ENCODE assay signal across 11 cellular contexts in the genomic region with DNA sequence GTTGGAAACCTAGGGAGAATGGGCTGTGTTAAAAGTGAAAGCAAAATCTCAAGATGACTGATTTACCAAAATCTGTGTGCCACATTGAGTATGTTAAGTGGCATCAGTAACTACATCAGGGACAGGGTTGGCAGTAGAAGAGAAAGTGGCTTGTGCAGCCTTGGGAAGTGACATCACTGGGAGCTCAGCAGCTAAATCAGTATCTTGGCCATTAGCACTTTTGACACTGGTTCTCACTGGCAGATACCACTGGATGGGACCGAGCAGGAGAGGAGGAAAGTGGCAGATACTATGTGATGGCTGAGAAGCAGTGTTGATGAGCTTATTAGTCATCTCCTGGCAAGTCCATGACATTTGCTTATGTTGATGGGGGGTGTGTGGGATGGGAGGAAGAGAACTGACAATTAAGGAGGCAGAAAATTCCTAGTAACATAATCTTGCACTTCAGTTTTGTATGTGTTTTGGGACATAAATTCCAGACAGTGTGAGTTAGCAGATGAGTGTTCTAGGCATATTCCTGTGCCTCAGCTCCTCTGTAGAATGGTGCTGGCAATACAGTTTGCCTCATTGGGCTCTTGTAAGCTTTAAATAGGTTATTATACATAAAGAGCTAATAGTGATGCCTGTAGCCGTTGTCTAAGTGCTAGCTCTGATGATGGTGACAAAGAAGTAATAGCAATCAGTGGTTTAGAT.
A peak's percentile ranks its signal among the peaks of the same experiment; 100 is the strongest.
DNase-seq lines count a peak whose midpoint lies in the region; ATAC-seq, FAIRE-seq and TF ChIP-seq lines count a peak whose summit lies in the region.
"Had no signal": no experiment of that assay in that cellular context is flagged by ENCODE, and none has a peak within 500 bp of the region (broad histone marks: within the 10 kb centered on the region; RNA-seq: fewer than 3 reads in every experiment).

No MANE protein-coding gene starts in this region.

- H3K9me3 Mint-ChIP-seq in activated naive CD4-positive, alpha-beta T cell treated with anti-CD3 and anti-CD28 coated beads for 36 hours, result no peaks in the 10 kb centered on the region
- peaks cover 2% of the 10 kb centered on the region for H3K9me3 Mint-ChIP-seq in activated naive CD4-positive, alpha-beta T cell treated with anti-CD3 and anti-CD28 coated beads, Interleukin-2, amount 10 ng/mL, durations not matched to agents 7 days and 5 days
- H3K9me3 Mint-ChIP-seq: stimulated activated effector memory CD8-positive, alpha-beta T cell treated with anti-CD3 and anti-CD28 coated beads, Interleukin-12 subunit alpha, Interleukin-12 subunit beta, amount 100 ng/mL, for 72 hours had no signal

- peak; percentile 18 for DNase-seq in activated naive CD4-positive, alpha-beta T cell treated with anti-CD3 and anti-CD28 coated beads for 36 hours
- no peak for DNase-seq in activated naive CD4-positive, alpha-beta T cell treated with anti-CD3 and anti-CD28 coated beads, Interleukin-2, amount 10 ng/mL, durations not matched to agents 7 days and 5 days
- DNase-seq in OCI-LY7 (ENCODE audit: low spot score) (no peak), fibroblast of pulmonary artery (ENCODE audit: low read depth) (peak; percentile 22), tibial nerve (ENCODE audit: low spot score in 2 of 2) (no peak), D721Med (ENCODE audit: insufficient read length, low spot score) (no peak)
- no peak for DNase-seq in activated T-cell treated with anti-CD3 and anti-CD28 coated beads, Interleukin-2, amount 50 U/mL, for 1 hour
- DNase-seq: posterior cingulate gyrus had no signal

- H3K36me3 ChIP-seq in OCI-LY7 (ENCODE audit: insufficient read depth, low read length) (no peaks in the 10 kb centered on the region), tibial nerve (no peaks in the 10 kb centered on the region)
- H3K36me3 ChIP-seq: BLaER1 treated with 17β-estradiol and CSF1 and Interleukin-3, amounts not matched to agents 10 nM and 100 nM had no signal

- H3K4me1 ChIP-seq in OCI-LY7 (ENCODE audit: insufficient read depth, low read length, poor library complexity, severe bottlenecking) (no peaks in the 10 kb centered on the region), tibial nerve (peaks cover 0 to 18% (median 0%) of the 10 kb centered on the region in 4 donors)
- H3K4me1 ChIP-seq: BLaER1 treated with 17β-estradiol and CSF1 and Interleukin-3, amounts not matched to agents 10 nM and 100 nM had no signal

- intact Hi-C loops in activated naive CD4-positive, alpha-beta T cell treated with anti-CD3 and anti-CD28 coated beads for 36 hours (cut with micrococcal nuclease), result loop anchor here (2.0 kb wide), 1 partner anchor 39 kb away; no protein-coding TSS in a partner anchor
- intact Hi-C loops in OCI-LY7 (cut with micrococcal nuclease; ENCODE audit: unreplicated experiment), result no loop called here

- BruUV-seq in OCI-LY7 (replicated peaks; lab: Mats Ljungman, UMichigan), result no TSS peak

- H3K9me2 ChIP-seq in OCI-LY7 (ENCODE audit: insufficient read depth, low read length), result no peaks in the 10 kb centered on the region

- H3K4me1 Mint-ChIP-seq in activated naive CD4-positive, alpha-beta T cell treated with anti-CD3 and anti-CD28 coated beads for 36 hours (ENCODE audit: low read depth), result peaks cover 21% of the 10 kb centered on the region
- H3K4me1 Mint-ChIP-seq in activated naive CD4-positive, alpha-beta T cell treated with anti-CD3 and anti-CD28 coated beads, Interleukin-2, amount 10 ng/mL, durations not matched to agents 7 days and 5 days, result peaks cover 17% of the 10 kb centered on the region
- H3K4me1 Mint-ChIP-seq: stimulated activated effector memory CD8-positive, alpha-beta T cell treated with anti-CD3 and anti-CD28 coated beads, Interleukin-12 subunit alpha, Interleukin-12 subunit beta, amount 100 ng/mL, for 72 hours had no signal

- H3K79me2 ChIP-seq in OCI-LY7 (ENCODE audit: insufficient read depth, low read depth, low read length), result no peaks in the 10 kb centered on the region

- H3K27ac Mint-ChIP-seq in activated naive CD4-positive, alpha-beta T cell treated with anti-CD3 and anti-CD28 coated beads for 36 hours, result no peak overlapping the region
- H3K27ac Mint-ChIP-seq in activated naive CD4-positive, alpha-beta T cell treated with anti-CD3 and anti-CD28 coated beads, Interleukin-2, amount 10 ng/mL, durations not matched to agents 7 days and 5 days, result no peak overlapping the region
- H3K27ac Mint-ChIP-seq: stimulated activated effector memory CD8-positive, alpha-beta T cell treated with anti-CD3 and anti-CD28 coated beads, Interleukin-12 subunit alpha, Interleukin-12 subunit beta, amount 100 ng/mL, for 72 hours had no signal

- TF ChIP-seq EP300 in tibial nerve (IDR thresholded peaks at IDR 0.05), result no peak

- H3K9me3 ChIP-seq in OCI-LY7 (ENCODE audit: low read length) (no peaks in the 10 kb centered on the region), tibial nerve (no peaks in the 10 kb centered on the region)

- TF ChIP-seq POLR2A in tibial nerve (IDR thresholded peaks at IDR 0.05), result no peak

- ATAC-seq in GM19397 (IDR thresholded peaks at IDR 0.05; ENCODE audit: unreplicated experiment), result no peak
- ATAC-seq: stimulated activated effector memory CD8-positive, alpha-beta T cell treated with anti-CD3 and anti-CD28 coated beads, Interleukin-12 subunit alpha, Interleukin-12 subunit beta, amount 100 ng/mL, for 72 hours had no signal

- POLR2A ChIA-PET in OCI-LY7 (lab: Charles Lee), result interaction anchor here (0.8 to 1.0 kb wide), 2 partner anchors 11 to 18 kb away, joined by 3 read pairs; no protein-coding TSS in a partner anchor

- H3K27ac ChIP-seq in OCI-LY7 (ENCODE audit: low read depth, low read length, poor library complexity, severe bottlenecking), result no peak overlapping the region
- peak overlapping the region in 3 of 4 donors; percentile 3 to 56 (median 54) for H3K27ac ChIP-seq in tibial nerve
- H3K27ac ChIP-seq: BLaER1 treated with 17β-estradiol and CSF1 and Interleukin-3, amounts not matched to agents 10 nM and 100 nM had no signal

- H4K20me1 ChIP-seq in OCI-LY7 (ENCODE audit: insufficient read depth, low read length), result no peaks in the 10 kb centered on the region
- H4K20me1 ChIP-seq: BLaER1 treated with 17β-estradiol and CSF1 and Interleukin-3, amounts not matched to agents 10 nM and 100 nM had no signal

- peak overlapping the region; percentile 60; the same call in 1 of the 2 replicates for H2AFZ ChIP-seq in OCI-LY7 (ENCODE audit: low read length)

- no peaks in the 10 kb centered on the region for H3K27me3 ChIP-seq in tibial nerve
- H3K27me3 ChIP-seq: BLaER1 treated with 17β-estradiol and CSF1 and Interleukin-3, amounts not matched to agents 10 nM and 100 nM had no signal

- H3K4me3 ChIP-seq in OCI-LY7 (ENCODE audit: low read depth, low read length, poor library complexity, severe bottlenecking), result peak overlapping the region; percentile 47
- peak overlapping the region; percentile 6 for H3K4me3 ChIP-seq in fibroblast of pulmonary artery (replicated peaks; ENCODE audit: low read depth, low read length)
- peak overlapping the region in 2 of 4 donors; percentile 2 to 28 for H3K4me3 ChIP-seq in tibial nerve
- H3K4me3 ChIP-seq: BLaER1 treated with 17β-estradiol and CSF1 and Interleukin-3, amounts not matched to agents 10 nM and 100 nM had no signal

- peak overlapping the region; percentile 1 for H3K4me3 Mint-ChIP-seq in activated naive CD4-positive, alpha-beta T cell treated with anti-CD3 and anti-CD28 coated beads for 36 hours
- no peak overlapping the region for H3K4me3 Mint-ChIP-seq in activated naive CD4-positive, alpha-beta T cell treated with anti-CD3 and anti-CD28 coated beads, Interleukin-2, amount 10 ng/mL, durations not matched to agents 7 days and 5 days
- H3K4me3 Mint-ChIP-seq: stimulated activated effector memory CD8-positive, alpha-beta T cell treated with anti-CD3 and anti-CD28 coated beads, Interleukin-12 subunit alpha, Interleukin-12 subunit beta, amount 100 ng/mL, for 72 hours had no signal

- CTCF ChIA-PET in activated naive CD4-positive, alpha-beta T cell treated with anti-CD3 and anti-CD28 coated beads for 36 hours (lab: Charles Lee), result interaction anchor here (0.9 kb wide), 1 partner anchor 152 kb away, joined by 3 read pairs; no protein-coding TSS in a partner anchor
- CTCF ChIA-PET in activated naive CD4-positive, alpha-beta T cell treated with anti-CD3 and anti-CD28 coated beads, Interleukin-2, amount 10 ng/mL, durations not matched to agents 7 days and 5 days (lab: Charles Lee), result interaction anchor here (2.0 kb wide), 1 partner anchor 11 kb away, joined by 5 read pairs; no protein-coding TSS in a partner anchor
- CTCF ChIA-PET in OCI-LY7 (lab: Charles Lee; ENCODE audit: unreplicated experiment), result no interaction called here

- H3K27me3 Mint-ChIP-seq in activated naive CD4-positive, alpha-beta T cell treated with anti-CD3 and anti-CD28 coated beads for 36 hours (ENCODE audit: low read depth), result no peaks in the 10 kb centered on the region
- no peaks in the 10 kb centered on the region for H3K27me3 Mint-ChIP-seq in activated naive CD4-positive, alpha-beta T cell treated with anti-CD3 and anti-CD28 coated beads, Interleukin-2, amount 10 ng/mL, durations not matched to agents 7 days and 5 days

- TF ChIP-seq CTCF in OCI-LY7 (conservative IDR thresholded peaks at IDR 0.05; ENCODE audit: low read length) (no peak), fibroblast of pulmonary artery (IDR thresholded peaks at IDR 0.05; ENCODE audit: low read length, missing control alignments) (no peak), tibial nerve (IDR thresholded peaks at IDR 0.05) (no peak), D721Med (IDR thresholded peaks at IDR 0.05; ENCODE audit: insufficient read depth, missing control alignments) (no peak)

- FAIRE-seq in D721Med (lab: Jason Lieb, UNC), result no peak

- no peaks in the 10 kb centered on the region for H3K36me3 Mint-ChIP-seq in activated naive CD4-positive, alpha-beta T cell treated with anti-CD3 and anti-CD28 coated beads for 36 hours (ENCODE audit: low read depth)
- no peaks in the 10 kb centered on the region for H3K36me3 Mint-ChIP-seq in activated naive CD4-positive, alpha-beta T cell treated with anti-CD3 and anti-CD28 coated beads, Interleukin-2, amount 10 ng/mL, durations not matched to agents 7 days and 5 days
- H3K36me3 Mint-ChIP-seq: stimulated activated effector memory CD8-positive, alpha-beta T cell treated with anti-CD3 and anti-CD28 coated beads, Interleukin-12 subunit alpha, Interleukin-12 subunit beta, amount 100 ng/mL, for 72 hours had no signal

- peak overlapping the region; percentile 51 for H3K4me2 ChIP-seq in OCI-LY7 (ENCODE audit: low read length)
- H3K4me2 ChIP-seq: BLaER1 treated with 17β-estradiol and CSF1 and Interleukin-3, amounts not matched to agents 10 nM and 100 nM had no signal

- 49 to 66% methylated on average over 2 of the region's 2 CpGs for WGBS in tibial nerve, 2 donors

Comparison
In these comparisons a context has a peak if more than half of its experiments do, and no peak if none do; other contexts are left out.
1. DNase-seq: peak in activated naive CD4-positive, alpha-beta T cell treated with anti-CD3 and anti-CD28 coated beads for 36 hours (single experiment) and fibroblast of pulmonary artery (single experiment); none in activated naive CD4-positive, alpha-beta T cell treated with anti-CD3 and anti-CD28 coated beads, Interleukin-2, amount 10 ng/mL, durations not matched to agents 7 days and 5 days (single experiment), OCI-LY7 (single experiment), tibial nerve (0 of 2), D721Med (single experiment) and activated T-cell treated with anti-CD3 and anti-CD28 coated beads, Interleukin-2, amount 50 U/mL, for 1 hour (single experiment).